Comparison of ENCODE assay signal across 9 cellular contexts in genomic region chr19:4139614-4140236, GRCh38. TPM values are rescaled to one million over a fixed set of nuclear protein-coding genes. Genes with fewer than 3 reads are reported as not detected.
DNase-seq lines count a peak whose midpoint lies in the region; ATAC-seq, FAIRE-seq and TF ChIP-seq lines count a peak whose summit lies in the region.
"Had no signal": no experiment of that assay in that cellular context is flagged by ENCODE, and none has a peak within 500 bp of the region (broad histone marks: within the 10 kb centered on the region; RNA-seq: fewer than 3 reads in every experiment).

No MANE protein-coding gene starts in this region.

- POLR2A ChIA-PET in activated CD4-positive, alpha-beta T cell treated with anti-CD3 and anti-CD28 coated beads, Interleukin-2, amount 10 ng/mL, durations not matched to agents 7 days and 5 days (lab: Charles Lee), result interaction anchor here (0.6 kb wide), 1 partner anchor 65 kb away, joined by 3 read pairs; no protein-coding TSS in a partner anchor

- peak; percentile 76 for TF ChIP-seq CTCF in coronary artery (IDR thresholded peaks at IDR 0.05)

- TF ChIP-seq POLR2A in GM12892 (IDR thresholded peaks at IDR 0.05; ENCODE audit: low read depth, low read length), result no peak

- peaks cover 5% of the 10 kb centered on the region for H3K27me3 Mint-ChIP-seq in activated CD4-positive, alpha-beta T cell treated with anti-CD3 and anti-CD28 coated beads, Interleukin-2, amount 10 ng/mL, durations not matched to agents 7 days and 5 days

- no peak overlapping the region for H3K27ac ChIP-seq in coronary artery

- H3K4me3 ChIP-seq in coronary artery, result no peak overlapping the region

- H3K4me1 Mint-ChIP-seq in activated CD4-positive, alpha-beta T cell treated with anti-CD3 and anti-CD28 coated beads, Interleukin-2, amount 10 ng/mL, durations not matched to agents 7 days and 5 days, result peaks cover 15% of the 10 kb centered on the region

- no peak overlapping the region for H3K27ac Mint-ChIP-seq in activated CD4-positive, alpha-beta T cell treated with anti-CD3 and anti-CD28 coated beads, Interleukin-2, amount 10 ng/mL, durations not matched to agents 7 days and 5 days

- FAIRE-seq in GM12892 (lab: Jason Lieb, UNC), result peak; percentile 57

- H3K9me3 Mint-ChIP-seq in activated CD4-positive, alpha-beta T cell treated with anti-CD3 and anti-CD28 coated beads, Interleukin-2, amount 10 ng/mL, durations not matched to agents 7 days and 5 days, result no peaks in the 10 kb centered on the region

- H3K4me3 Mint-ChIP-seq in activated CD4-positive, alpha-beta T cell treated with anti-CD3 and anti-CD28 coated beads, Interleukin-2, amount 10 ng/mL, durations not matched to agents 7 days and 5 days, result no peak overlapping the region

- ATAC-seq in GM18498 (IDR thresholded peaks at IDR 0.05; ENCODE audit: unreplicated experiment), result no peak

- CTCF ChIA-PET in activated CD4-positive, alpha-beta T cell treated with anti-CD3 and anti-CD28 coated beads, Interleukin-2, amount 10 ng/mL, durations not matched to agents 7 days and 5 days (lab: Charles Lee), result interaction anchor here (0.6 to 2.9 kb wide), 36 partner anchors 9 to 386 kb away, joined by 3 to 19 read pairs (median 5); partner anchors contain the start of genes CREB3L3, EEF2 and PIAS4

- peak; percentile 60 for DNase-seq in A172 (ENCODE audit: low spot score)
- peak; percentile 83 for DNase-seq in GM12892 (ENCODE audit: insufficient read length)
- peak; percentile 55 for DNase-seq in NCI-H460 (ENCODE audit: extremely low read depth, low read depth)
- peak; percentile 91 for DNase-seq in activated CD4-positive, alpha-beta T cell treated with anti-CD3 and anti-CD28 coated beads, Interleukin-2, amount 10 ng/mL, durations not matched to agents 7 days and 5 days
- no peak for DNase-seq in coronary artery (ENCODE audit: low spot score)
- peak; percentile 55 for DNase-seq in medulla oblongata (ENCODE audit: extremely low spot score)
- peak; percentile 81 for DNase-seq in stimulated activated CD8-positive, alpha-beta memory T cell treated with anti-CD3 and anti-CD28 coated beads, Interleukin-15, amount 100 ng/mL, for 1 hour (ENCODE audit: low read depth)

- H3K36me3 Mint-ChIP-seq in activated CD4-positive, alpha-beta T cell treated with anti-CD3 and anti-CD28 coated beads, Interleukin-2, amount 10 ng/mL, durations not matched to agents 7 days and 5 days (ENCODE audit: low read depth), result no peaks in the 10 kb centered on the region

RNA-seq across cellular contexts. Expression of gene CREB3L3, which starts 13.7 kb away (rescaled TPM):
- not detected in 2 replicates for total RNA-seq in A172 (2014; rRNA removed; shearing (Covaris generic))
- polyA plus RNA-seq in GM12892 (2012; ENCODE audit: missing spikeins), result not detected
- not detected in 2 replicates for total RNA-seq in NCI-H460 (2014; rRNA removed; shearing (Covaris generic))
- not detected in 2 replicates for polyA plus RNA-seq in NCI-H460 (2014; cell fraction: nucleus; rRNA removed)
- total RNA-seq in activated CD4-positive, alpha-beta T cell treated with anti-CD3 and anti-CD28 coated beads, Interleukin-2, amount 10 ng/mL, durations not matched to agents 7 days and 5 days, result under 1 TPM in 1 of 2 experiments, not detected in 1; 0.07 TPM
- total RNA-seq: pulmonary artery endothelial cell had no signal

RNA-seq across cellular contexts. Expression of gene MAP2K2, which starts 15.8 kb away (rescaled TPM):
- total RNA-seq in A172 (2014; rRNA removed; shearing (Covaris generic)), result 203 and 204 TPM in 2 replicates
- polyA plus RNA-seq in GM12892 (2012; ENCODE audit: missing spikeins), result 52.3 TPM
- total RNA-seq in NCI-H460 (2014; rRNA removed; shearing (Covaris generic)), result 154 and 184 TPM in 2 replicates
- 121 and 142 TPM in 2 replicates for polyA plus RNA-seq in NCI-H460 (2014; cell fraction: nucleus; rRNA removed)
- 100 to 1,000 TPM; 175 to 202 TPM for total RNA-seq in activated CD4-positive, alpha-beta T cell treated with anti-CD3 and anti-CD28 coated beads, Interleukin-2, amount 10 ng/mL, durations not matched to agents 7 days and 5 days

RNA-seq across cellular contexts. Expression of gene SIRT6, which starts 42.6 kb away (rescaled TPM):
- total RNA-seq in A172 (2014; rRNA removed; shearing (Covaris generic)), result 32.6 and 35.5 TPM in 2 replicates
- 12.8 TPM for polyA plus RNA-seq in GM12892 (2012; ENCODE audit: missing spikeins)
- total RNA-seq in NCI-H460 (2014; rRNA removed; shearing (Covaris generic)), result 13.9 and 14.8 TPM in 2 replicates
- 35.5 and 46.7 TPM in 2 replicates for polyA plus RNA-seq in NCI-H460 (2014; cell fraction: nucleus; rRNA removed)
- total RNA-seq in activated CD4-positive, alpha-beta T cell treated with anti-CD3 and anti-CD28 coated beads, Interleukin-2, amount 10 ng/mL, durations not matched to agents 7 days and 5 days, result 10 to 100 TPM; 31.3 to 35.2 TPM

RNA-seq across cellular contexts. Expression of gene ANKRD24, which starts 42.8 kb away (rescaled TPM):
- total RNA-seq in A172 (2014; rRNA removed; shearing (Covaris generic)), result 0.41 and 0.53 TPM in 2 replicates
- polyA plus RNA-seq in GM12892 (2012; ENCODE audit: missing spikeins), result 0.74 TPM
- 0.20 and 0.37 TPM in 2 replicates for total RNA-seq in NCI-H460 (2014; rRNA removed; shearing (Covaris generic))
- 0.78 and 3.0 TPM in 2 replicates for polyA plus RNA-seq in NCI-H460 (2014; cell fraction: nucleus; rRNA removed)
- total RNA-seq in activated CD4-positive, alpha-beta T cell treated with anti-CD3 and anti-CD28 coated beads, Interleukin-2, amount 10 ng/mL, durations not matched to agents 7 days and 5 days, result under 1 TPM; 0.60 to 0.72 TPM
